ENCODE assay signal across 17 cellular contexts in genomic region chr15:23645379-23646164, GRCh38. TPM values are rescaled to one million over a fixed set of nuclear protein-coding genes. Genes with fewer than 3 reads are reported as not detected.
DNase-seq lines count a peak whose midpoint lies in the region; ATAC-seq and TF ChIP-seq lines count a peak whose summit lies in the region.
"Had no signal": no experiment of that assay in that cellular context is flagged by ENCODE, and none has a peak within 500 bp of the region (broad histone marks: within the 10 kb centered on the region; RNA-seq: fewer than 3 reads in every experiment).

No MANE protein-coding gene starts in this region.

- no peaks in the 10 kb centered on the region for H4K20me1 ChIP-seq in MM.1S (ENCODE audit: insufficient read depth, low read length)
- H4K20me1 ChIP-seq in PC-9 (ENCODE audit: insufficient read depth) = no peaks in the 10 kb centered on the region

- H3K36me3 ChIP-seq in MM.1S (replicated peaks; ENCODE audit: insufficient read depth, low read length) = no peaks in the 10 kb centered on the region
- no peaks in the 10 kb centered on the region for H3K36me3 ChIP-seq in endodermal cell (ENCODE audit: control insufficient read depth, insufficient read depth, low read length)
- H3K36me3 ChIP-seq in PC-9 (ENCODE audit: low read depth) = no peaks in the 10 kb centered on the region
- H3K36me3 ChIP-seq: breast epithelium, left lung, suprapubic skin had no signal

- no peak overlapping the region for H3K4me2 ChIP-seq in MM.1S (ENCODE audit: low read depth, low read length)
- no peak overlapping the region for H3K4me2 ChIP-seq in PC-9

- peak; percentile 11 for DNase-seq in NCI-H2227 (lab: John Stamatoyannopoulos, UW; ENCODE audit: unreplicated experiment)
- no peak for DNase-seq in NCI-H2227 treated with DMSO at 0.1 percent for 48 hours (lab: John Stamatoyannopoulos, UW)
- DNase-seq in MM.1S = no peak
- peak; percentile 77 for DNase-seq in endodermal cell
- DNase-seq in osteocyte (ENCODE audit: extremely low spot score, unreplicated experiment) = no peak
- no peak for DNase-seq in activated CD4-positive, alpha-beta T cell treated with anti-CD3 and anti-CD28 coated beads for 36 hours
- no peak for DNase-seq in PC-9
- DNase-seq in activated CD4-positive, alpha-beta T cell treated with anti-CD3 and anti-CD28 coated beads for 4 hours = no peak
- DNase-seq: ACHN; CD8-positive, alpha-beta T cell; Kasumi-1; NCI-H2029 treated with DMSO at 0.1 percent for 48 hours; T-helper 1 cell had no signal

- H3F3A ChIP-seq in MM.1S (ENCODE audit: insufficient read depth, low read length) (no peaks in the 10 kb centered on the region), PC-9 (ENCODE audit: insufficient read depth, low read depth) (no peaks in the 10 kb centered on the region)

- H3K9me3 ChIP-seq in MM.1S (replicated peaks; ENCODE audit: insufficient read depth, low read length) = no peaks in the 10 kb centered on the region
- peaks cover 2% of the 10 kb centered on the region for H3K9me3 ChIP-seq in endodermal cell (ENCODE audit: control insufficient read depth, low read length)
- no peaks in the 10 kb centered on the region for H3K9me3 ChIP-seq in PC-9 (ENCODE audit: insufficient read depth, low read depth)
- H3K9me3 ChIP-seq: breast epithelium, left lung, suprapubic skin had no signal

- H3K27ac Mint-ChIP-seq in endodermal cell (no peak overlapping the region), osteocyte (ENCODE audit: unreplicated experiment) (no peak overlapping the region)
- H3K27ac Mint-ChIP-seq in activated CD4-positive, alpha-beta T cell treated with anti-CD3 and anti-CD28 coated beads for 36 hours = no peak overlapping the region
- H3K27ac Mint-ChIP-seq: activated naive CD8-positive, alpha-beta T cell; CD8-positive, alpha-beta T cell had no signal

- H3K4me3 Mint-ChIP-seq in endodermal cell = no peak overlapping the region
- H3K4me3 Mint-ChIP-seq in osteocyte (ENCODE audit: unreplicated experiment) = peak overlapping the region; percentile 59
- no peak overlapping the region for H3K4me3 Mint-ChIP-seq in activated CD4-positive, alpha-beta T cell treated with anti-CD3 and anti-CD28 coated beads for 36 hours
- H3K4me3 Mint-ChIP-seq: activated naive CD8-positive, alpha-beta T cell; CD8-positive, alpha-beta T cell had no signal

- no peak overlapping the region for H3K4me3 ChIP-seq in MM.1S (ENCODE audit: low read length)
- H3K4me3 ChIP-seq in endodermal cell (ENCODE audit: low read length) = no peak overlapping the region
- no peak overlapping the region for H3K4me3 ChIP-seq in PC-9
- H3K4me3 ChIP-seq: breast epithelium, left lung, suprapubic skin had no signal

- H3K4me1 ChIP-seq in MM.1S (ENCODE audit: low read length) (no peaks in the 10 kb centered on the region), endodermal cell (ENCODE audit: control insufficient read depth, insufficient read depth, low read length) (no peaks in the 10 kb centered on the region), PC-9 (replicated peaks; ENCODE audit: insufficient read depth) (no peaks in the 10 kb centered on the region)
- H3K4me1 ChIP-seq: breast epithelium, left lung, suprapubic skin had no signal

- H3K9ac ChIP-seq in MM.1S (ENCODE audit: low read length) (no peak overlapping the region), endodermal cell (ENCODE audit: extremely low read depth, low read length, poor library complexity, severe bottlenecking) (no peak overlapping the region)

- H3K27me3 Mint-ChIP-seq in endodermal cell (ENCODE audit: insufficient read depth) (peaks cover 14% of the 10 kb centered on the region), osteocyte (ENCODE audit: unreplicated experiment) (peaks cover 6% of the 10 kb centered on the region)
- peaks cover 8% of the 10 kb centered on the region for H3K27me3 Mint-ChIP-seq in activated CD4-positive, alpha-beta T cell treated with anti-CD3 and anti-CD28 coated beads for 36 hours

- 88 to 90% methylated on average over 16 to 40 of the region's 40 CpGs for WGBS in endodermal cell (ENCODE audit: insufficient coverage in 1 of 2, insufficient read length in 1 of 2), 2 experiments

- H3K79me2 ChIP-seq in MM.1S (ENCODE audit: low read length) = no peaks in the 10 kb centered on the region
- H3K79me2 ChIP-seq in PC-9 (ENCODE audit: low read depth) = no peaks in the 10 kb centered on the region

- POLR2A ChIA-PET in activated CD4-positive, alpha-beta T cell treated with anti-CD3 and anti-CD28 coated beads for 36 hours (lab: Charles Lee) = no interaction called here
- POLR2A ChIA-PET in PC-9 (lab: Charles Lee; ENCODE audit: unreplicated experiment) = no interaction called here

- H3K9me2 ChIP-seq in MM.1S (replicated peaks; ENCODE audit: insufficient read depth, low read length) (no peaks in the 10 kb centered on the region), PC-9 (ENCODE audit: insufficient read depth) (no peaks in the 10 kb centered on the region)

- no TSS peak for BruUV-seq in PC-9 (replicated peaks; lab: Mats Ljungman, UMichigan)

- H3K4me1 Mint-ChIP-seq in endodermal cell = peaks cover 1% of the 10 kb centered on the region
- H3K4me1 Mint-ChIP-seq in osteocyte (ENCODE audit: unreplicated experiment) = no peaks in the 10 kb centered on the region
- no peaks in the 10 kb centered on the region for H3K4me1 Mint-ChIP-seq in activated CD4-positive, alpha-beta T cell treated with anti-CD3 and anti-CD28 coated beads for 36 hours

- intact Hi-C loops in activated CD4-positive, alpha-beta T cell treated with anti-CD3 and anti-CD28 coated beads for 36 hours (cut with DNase I, micrococcal nuclease) = loop anchor here in 1 of 2 experiments (5.0 kb wide), 1 partner anchor 1857 kb away; no protein-coding TSS in a partner anchor
- intact Hi-C loops in PC-9 (cut with micrococcal nuclease; ENCODE audit: unreplicated experiment) = no loop called here

- H2AFZ ChIP-seq in MM.1S (ENCODE audit: low read length) = no peak overlapping the region
- H2AFZ ChIP-seq in PC-9 = no peak overlapping the region

- CTCF ChIA-PET in activated CD4-positive, alpha-beta T cell treated with anti-CD3 and anti-CD28 coated beads for 36 hours (lab: Charles Lee) = no interaction called here
- CTCF ChIA-PET in PC-9 (lab: Charles Lee) = no interaction called here

- H3K27ac ChIP-seq in MM.1S (ENCODE audit: low read length) (no peak overlapping the region), endodermal cell (ENCODE audit: low read depth, low read length) (no peak overlapping the region), PC-9 (no peak overlapping the region)
- H3K27ac ChIP-seq: breast epithelium, left lung, suprapubic skin had no signal

- H3K36me3 Mint-ChIP-seq in endodermal cell (ENCODE audit: low read depth) (no peaks in the 10 kb centered on the region), osteocyte (ENCODE audit: unreplicated experiment) (no peaks in the 10 kb centered on the region)
- no peaks in the 10 kb centered on the region for H3K36me3 Mint-ChIP-seq in activated CD4-positive, alpha-beta T cell treated with anti-CD3 and anti-CD28 coated beads for 36 hours (ENCODE audit: low read depth)
- H3K36me3 Mint-ChIP-seq: activated naive CD8-positive, alpha-beta T cell; CD8-positive, alpha-beta T cell had no signal

- peak; percentile 31 for TF ChIP-seq CTCF in MM.1S (IDR thresholded peaks at IDR 0.05; ENCODE audit: low read length)
- peak; percentile 69 for TF ChIP-seq CTCF in endodermal cell (conservative IDR thresholded peaks at IDR 0.05)
- TF ChIP-seq CTCF in osteocyte (IDR thresholded peaks at IDR 0.05) = no peak
- TF ChIP-seq CTCF in PC-9 (conservative IDR thresholded peaks at IDR 0.05) = no peak

- H3K27me3 ChIP-seq in MM.1S (replicated peaks; ENCODE audit: insufficient read depth, low read length) (no peaks in the 10 kb centered on the region), endodermal cell (ENCODE audit: control insufficient read depth, insufficient read depth, low read length, poor library complexity, severe bottlenecking) (no peaks in the 10 kb centered on the region), PC-9 (ENCODE audit: insufficient read depth, low read depth) (peaks cover 11% of the 10 kb centered on the region)

- no peak for ATAC-seq in activated CD4-positive, alpha-beta T cell treated with anti-CD3 and anti-CD28 coated beads for 36 hours
- ATAC-seq: CD8-positive, alpha-beta T cell; left lung had no signal

- H3K9me3 Mint-ChIP-seq in endodermal cell (peaks cover 47% of the 10 kb centered on the region), osteocyte (ENCODE audit: unreplicated experiment) (no peaks in the 10 kb centered on the region)
- H3K9me3 Mint-ChIP-seq in activated CD4-positive, alpha-beta T cell treated with anti-CD3 and anti-CD28 coated beads for 36 hours (ENCODE audit: low read depth) = no peaks in the 10 kb centered on the region
- H3K9me3 Mint-ChIP-seq: CD8-positive, alpha-beta T cell had no signal

RNA-seq across cellular contexts. Expression of gene MAGEL2, which starts 2.1 kb away (rescaled TPM):
- total RNA-seq in endodermal cell (1 to 10 TPM; 7.2 to 7.6 TPM), osteocyte (1.4 and 1.5 TPM in 2 replicates), PC-9 (2021) (not detected in 2 replicates)
- polyA plus RNA-seq in endodermal cell (2013, experiment 1 of 2) = 13.6 TPM
- 10.9 TPM for polyA plus RNA-seq in endodermal cell (2013, experiment 2 of 2)
- total RNA-seq in activated CD4-positive, alpha-beta T cell treated with anti-CD3 and anti-CD28 coated beads for 36 hours = not detected
- total RNA-seq: CD8-positive, alpha-beta T cell; suprapubic skin had no signal

RNA-seq across cellular contexts. Expression of gene NDN, which starts 41.5 kb away (rescaled TPM):
- total RNA-seq in endodermal cell = 10 to 100 TPM; 40.3 to 41.8 TPM
- polyA plus RNA-seq in endodermal cell (2013, experiment 1 of 2) = 104 TPM
- polyA plus RNA-seq in endodermal cell (2013, experiment 2 of 2) = 98.9 TPM
- total RNA-seq in osteocyte = 27.8 and 29.7 TPM in 2 replicates
- 1 to 10 TPM; 1.2 to 1.9 TPM for total RNA-seq in activated CD4-positive, alpha-beta T cell treated with anti-CD3 and anti-CD28 coated beads for 36 hours
- total RNA-seq in PC-9 (2021) = not detected in 2 replicates
- total RNA-seq: CD8-positive, alpha-beta T cell had no signal

Comparison
In these comparisons a context has a peak if more than half of its experiments do, and no peak if none do; other contexts are left out.
1. DNase-seq: peak in NCI-H2227 (single experiment) and endodermal cell (single experiment); none in NCI-H2227 treated with DMSO at 0.1 percent for 48 hours (single experiment), MM.1S (single experiment), osteocyte (single experiment), activated CD4-positive, alpha-beta T cell treated with anti-CD3 and anti-CD28 coated beads for 36 hours (single experiment), PC-9 (0 of 2) and activated CD4-positive, alpha-beta T cell treated with anti-CD3 and anti-CD28 coated beads for 4 hours (0 of 2).
2. CTCF ChIP-seq: peak in MM.1S (single experiment) and endodermal cell (single experiment); none in osteocyte (single experiment) and PC-9 (single experiment).